Comparison of ENCODE assay signal across 26 cellular contexts in the genomic region with DNA sequence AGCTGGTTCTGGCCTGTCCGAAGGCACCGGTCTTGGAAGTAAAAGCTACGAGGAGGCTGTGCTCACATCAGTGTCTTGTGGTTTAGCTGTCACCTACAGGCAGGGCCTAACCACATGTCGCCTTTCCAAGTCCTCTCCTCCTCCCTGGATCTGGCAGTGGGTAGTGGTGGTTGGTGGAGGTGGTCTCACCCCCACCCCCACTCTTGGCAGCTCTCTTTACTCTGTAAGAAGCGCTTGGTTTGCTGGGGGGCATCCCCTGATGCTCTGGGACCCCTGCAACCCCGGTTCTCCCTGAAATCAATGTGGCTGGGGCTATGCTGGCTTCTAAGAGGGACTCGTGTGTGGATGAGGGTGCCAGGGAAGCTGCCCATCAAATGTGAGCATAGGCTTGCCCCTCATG.
"Had no signal": no experiment of that assay in that cellular context is flagged by ENCODE, and none has a peak within 500 bp of the region (broad histone marks: within the 10 kb centered on the region; RNA-seq: fewer than 3 reads in every experiment).

No MANE protein-coding gene starts in this region.

- H3K4me2 ChIP-seq: hepatocyte had no signal

- DNase-seq: activated B cell treated with CpG ODN at 0.5 μM for 24 hours; activated CD4-positive, alpha-beta memory T cell treated with anti-CD3 and anti-CD28 coated beads for 36 hours; activated CD4-positive, alpha-beta T cell treated with anti-CD3 and anti-CD28 coated beads for 36 hours; activated gamma-delta T cell treated with Interleukin-2 at 50 U/mL for 16 hours; activated T-cell treated with anti-CD3 and anti-CD28 coated beads, Interleukin-2, amount 50 U/mL, for 1 hour; dorsolateral prefrontal cortex; effector memory CD8-positive, alpha-beta T cell; glutamatergic neuron; ovary; psoas muscle; right cardiac atrium; stimulated activated CD4-positive, alpha-beta T cell treated with anti-CD3 and anti-CD28 coated beads, Interleukin-1b, Interleukin-23, amount 100 ng/mL, for 48 hours; stimulated activated naive CD8-positive, alpha-beta T cell treated with anti-CD3 and anti-CD28 coated beads, Interleukin-15, amount 100 ng/mL, for 72 hours; tibial artery; uterus had no signal

- H3K9me3 Mint-ChIP-seq: activated B cell treated with CpG ODN at 0.5 μM for 24 hours; activated CD4-positive, alpha-beta memory T cell treated with anti-CD3 and anti-CD28 coated beads for 36 hours; activated naive CD4-positive, alpha-beta T cell treated with anti-CD3 and anti-CD28 coated beads, Interleukin-2, amount 50 U/mL, for 72 hours; central memory CD8-positive, alpha-beta T cell; effector memory CD8-positive, alpha-beta T cell; memory B cell; nephron; stimulated activated naive CD8-positive, alpha-beta T cell treated with anti-CD3 and anti-CD28 coated beads, Interleukin-15, amount 100 ng/mL, for 72 hours had no signal

- H3K4me1 Mint-ChIP-seq: activated B cell treated with CpG ODN at 0.5 μM for 24 hours, memory B cell had no signal

- ATAC-seq: activated CD4-positive, alpha-beta T cell treated with anti-CD3 and anti-CD28 coated beads for 36 hours; activated naive CD4-positive, alpha-beta T cell treated with anti-CD3 and anti-CD28 coated beads, Interleukin-2, amount 50 U/mL, for 72 hours; effector memory CD8-positive, alpha-beta T cell; psoas muscle; right cardiac atrium; stimulated activated naive CD8-positive, alpha-beta T cell treated with anti-CD3 and anti-CD28 coated beads, Interleukin-15, amount 100 ng/mL, for 72 hours had no signal

- H3K27ac Mint-ChIP-seq: activated B cell treated with CpG ODN at 0.5 μM for 24 hours; activated CD4-positive, alpha-beta memory T cell treated with anti-CD3 and anti-CD28 coated beads for 36 hours; activated CD4-positive, alpha-beta T cell treated with anti-CD3 and anti-CD28 coated beads for 36 hours; memory B cell; nephron had no signal

- H2AFZ ChIP-seq: hepatocyte had no signal

- H3K36me3 Mint-ChIP-seq: activated naive CD4-positive, alpha-beta T cell treated with anti-CD3 and anti-CD28 coated beads, Interleukin-2, amount 50 U/mL, for 72 hours had no signal

- H3K4me3 ChIP-seq: ascending aorta, dorsolateral prefrontal cortex, esophagus muscularis mucosa, hepatocyte, ovary, psoas muscle, skin epidermis, tibial artery, uterus had no signal

- H3K9me3 ChIP-seq: ascending aorta, esophagus muscularis mucosa, neutrophil, ovary, psoas muscle, tibial artery, uterus had no signal

- H3K27me3 Mint-ChIP-seq: activated CD4-positive, alpha-beta memory T cell treated with anti-CD3 and anti-CD28 coated beads for 36 hours; activated CD4-positive, alpha-beta T cell treated with anti-CD3 and anti-CD28 coated beads for 36 hours; central memory CD8-positive, alpha-beta T cell; effector memory CD8-positive, alpha-beta T cell; memory B cell; stimulated activated naive CD8-positive, alpha-beta T cell treated with anti-CD3 and anti-CD28 coated beads, Interleukin-15, amount 100 ng/mL, for 72 hours had no signal

- H3K79me2 ChIP-seq: hepatocyte had no signal

- FAIRE-seq: colon, frontal cortex had no signal

- H3K27me3 ChIP-seq: ascending aorta, dorsolateral prefrontal cortex, esophagus muscularis mucosa, hepatocyte, neutrophil, ovary, tibial artery, uterus had no signal

- H3K4me3 Mint-ChIP-seq: activated B cell treated with CpG ODN at 0.5 μM for 24 hours; activated CD4-positive, alpha-beta memory T cell treated with anti-CD3 and anti-CD28 coated beads for 36 hours; activated CD4-positive, alpha-beta T cell treated with anti-CD3 and anti-CD28 coated beads for 36 hours; central memory CD8-positive, alpha-beta T cell; effector memory CD8-positive, alpha-beta T cell; memory B cell; nephron; stimulated activated naive CD8-positive, alpha-beta T cell treated with anti-CD3 and anti-CD28 coated beads, Interleukin-15, amount 100 ng/mL, for 72 hours had no signal

- H3K36me3 ChIP-seq: ascending aorta, esophagus muscularis mucosa, ovary, tibial artery, uterus had no signal

- H3K27ac ChIP-seq: ascending aorta, dorsolateral prefrontal cortex, esophagus muscularis mucosa, hepatocyte, neutrophil, ovary, psoas muscle, tibial artery, uterus had no signal
